10 cellular contexts compared by ENCODE assay signal in genomic region chr1:45001011-45001481, GRCh38. TPM values are rescaled to one million over a fixed set of nuclear protein-coding genes. Genes with fewer than 3 reads are reported as not detected.
DNase-seq lines count a peak whose midpoint lies in the region; ATAC-seq and TF ChIP-seq lines count a peak whose summit lies in the region.
"Had no signal": no experiment of that assay in that cellular context is flagged by ENCODE, and none has a peak within 500 bp of the region (broad histone marks: within the 10 kb centered on the region; RNA-seq: fewer than 3 reads in every experiment).

No MANE protein-coding gene starts in this region.

- H3K27me3 ChIP-seq in GM23338 (ENCODE audit: insufficient read depth) (no peaks in the 10 kb centered on the region), esophagus muscularis mucosa (no peaks in the 10 kb centered on the region)

- H3K9me3 Mint-ChIP-seq in GM23338: no peaks in the 10 kb centered on the region

- intact Hi-C loops in esophagus muscularis mucosa (cut with DNase I): no loop called here

- H3K27ac ChIP-seq in GM23338 (ENCODE audit: low read depth): peak overlapping the region; percentile 78; the same call in 1 of the 2 replicates
- H3K27ac ChIP-seq in RWPE1: peak overlapping the region; percentile 25; the same call in 1 of the 2 replicates
- no peak overlapping the region for H3K27ac ChIP-seq in esophagus muscularis mucosa (replicated peaks in 1 of 4)
- H3K27ac ChIP-seq: GM23248 had no signal

- no peak overlapping the region for H2AFZ ChIP-seq in GM23338
- H2AFZ ChIP-seq: GM23248 had no signal

- 62% methylated on average over 4 of the region's 7 CpGs for WGBS in esophagus muscularis mucosa

- H3K4me1 ChIP-seq in GM23338 (ENCODE audit: insufficient read depth): peaks cover 6% of the 10 kb centered on the region; the same call in 1 of the 2 replicates
- H3K4me1 ChIP-seq in esophagus muscularis mucosa: peaks cover 0 to 3% (median 0%) of the 10 kb centered on the region in 4 donors

- H4K20me1 ChIP-seq in GM23338 (replicated peaks; ENCODE audit: insufficient read depth): no peaks in the 10 kb centered on the region; the same call in 1 of the 2 replicates

- POLR2A ChIA-PET in RWPE1 (lab: Yijun Ruan, JAX; ENCODE audit: low non-redundant PET): no interaction called here

- H3K36me3 ChIP-seq in GM23338 (ENCODE audit: insufficient read depth) (no peaks in the 10 kb centered on the region), esophagus muscularis mucosa (peaks cover 33 to 49% (median 42%) of the 10 kb centered on the region in 4 donors)

- H3K4me3 Mint-ChIP-seq in GM23338: no peak overlapping the region

- no peak for TF ChIP-seq POLR2A in esophagus muscularis mucosa (IDR thresholded peaks at IDR 0.05; ENCODE audit: low read depth)

- peak; percentile 71 for ATAC-seq in GM23338
- no peak for ATAC-seq in GM19452 (IDR thresholded peaks at IDR 0.05; ENCODE audit: unreplicated experiment)

- H3K27me3 Mint-ChIP-seq in GM23338 (ENCODE audit: insufficient read depth, low read depth, poor library complexity): no peaks in the 10 kb centered on the region

- H3K36me3 Mint-ChIP-seq in GM23338 (ENCODE audit: low read depth): peaks cover 12% of the 10 kb centered on the region

- no peaks in the 10 kb centered on the region for H3K9me3 ChIP-seq in esophagus muscularis mucosa

- CTCF ChIA-PET in RWPE1 (lab: Yijun Ruan, JAX): interaction anchor here (0.6 kb wide), 1 partner anchor 202 kb away, joined by 4 read pairs; no protein-coding TSS in a partner anchor

- H3K4me3 ChIP-seq in GM23338 (no peak overlapping the region), esophagus muscularis mucosa (no peak overlapping the region)
- H3K4me3 ChIP-seq: GM23248 had no signal

- H3F3A ChIP-seq in GM23338 (replicated peaks; ENCODE audit: low read depth): no peaks in the 10 kb centered on the region

- peaks cover 5% of the 10 kb centered on the region; the same call in 1 of the 3 replicates for H3K4me1 Mint-ChIP-seq in GM23338

- H3K9me2 ChIP-seq in GM23338 (ENCODE audit: insufficient read depth): no peaks in the 10 kb centered on the region

- DNase-seq in GM23338 (ENCODE audit: low spot score): peak; percentile 20
- no peak for DNase-seq in RWPE1 (ENCODE audit: low spot score)
- peak; percentile 92 for DNase-seq in esophagus muscularis mucosa (ENCODE audit: extremely low spot score)
- DNase-seq in pons (ENCODE audit: low spot score): peak; percentile 36
- DNase-seq in GOT3 (lab: John Stamatoyannopoulos, UW): no peak
- DNase-seq in stimulated activated naive CD4-positive, alpha-beta T cell (lab: John Stamatoyannopoulos, UW): no peak
- DNase-seq: GM23248, mammary epithelial cell, NCI-H524 had no signal

- TF ChIP-seq CTCF in GM23338 (conservative IDR thresholded peaks at IDR 0.05; ENCODE audit: low read depth in 2 of 2) (no peak), RWPE1 (conservative IDR thresholded peaks at IDR 0.05; ENCODE audit: low read depth) (no peak), esophagus muscularis mucosa (IDR thresholded peaks at IDR 0.05) (no peak)

- no peak overlapping the region for H3K4me2 ChIP-seq in GM23338

- no peak overlapping the region for H3K27ac Mint-ChIP-seq in GM23338

- no peak for TF ChIP-seq EP300 in esophagus muscularis mucosa (IDR thresholded peaks at IDR 0.05)

- no peaks in the 10 kb centered on the region for H3K79me2 ChIP-seq in GM23338 (replicated peaks; ENCODE audit: insufficient read depth)

TF ChIP-seq in GM23338, 12 proteins besides CTCF, POLR2A, EP300 and RAD21 (continues in another document):
- TF ChIP-seq ZNF114 (CRISPR knock-in tag; IDR thresholded peaks at IDR 0.05): no peak
- no peak for TF ChIP-seq CREB1 (CRISPR knock-in tag; IDR thresholded peaks at IDR 0.05; ENCODE audit: low read depth)
- TF ChIP-seq STAT1 (IDR thresholded peaks at IDR 0.05; ENCODE audit: unreplicated experiment): no peak
- no peak for TF ChIP-seq ZNF462 (CRISPR knock-in tag; IDR thresholded peaks at IDR 0.05)
- no peak for TF ChIP-seq NANOG (IDR thresholded peaks at IDR 0.05; ENCODE audit: borderline replicate concordance)
- TF ChIP-seq JUNB (IDR thresholded peaks at IDR 0.05; ENCODE audit: unreplicated experiment): no peak
- TF ChIP-seq EZH2phosphoT487 (IDR thresholded peaks at IDR 0.05; ENCODE audit: unreplicated experiment): no peak
- TF ChIP-seq, protein P1, sequence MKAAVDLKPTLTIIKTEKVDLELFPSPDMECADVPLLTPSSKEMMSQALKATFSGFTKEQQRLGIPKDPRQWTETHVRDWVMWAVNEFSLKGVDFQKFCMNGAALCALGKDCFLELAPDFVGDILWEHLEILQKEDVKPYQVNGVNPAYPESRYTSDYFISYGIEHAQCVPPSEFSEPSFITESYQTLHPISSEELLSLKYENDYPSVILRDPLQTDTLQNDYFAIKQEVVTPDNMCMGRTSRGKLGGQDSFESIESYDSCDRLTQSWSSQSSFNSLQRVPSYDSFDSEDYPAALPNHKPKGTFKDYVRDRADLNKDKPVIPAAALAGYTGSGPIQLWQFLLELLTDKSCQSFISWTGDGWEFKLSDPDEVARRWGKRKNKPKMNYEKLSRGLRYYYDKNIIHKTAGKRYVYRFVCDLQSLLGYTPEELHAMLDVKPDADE (IDR thresholded peaks at IDR 0.05): no peak
- no peak for TF ChIP-seq EZH2 (IDR thresholded peaks at IDR 0.05; ENCODE audit: low read depth, unreplicated experiment)

RNA-seq across cellular contexts. Expression of gene HECTD3, which starts 10.1 kb away (rescaled TPM):
- 31.0 and 31.4 TPM in 2 replicates for total RNA-seq in GM23338 (2014; rRNA removed; shearing (Covaris generic))
- polyA plus RNA-seq in GM23338 (2016; fragmentation: Nextera tagmentation; extraction: Ambion mirVana): 13.1 and 16.6 TPM in 2 replicates
- total RNA-seq in esophagus muscularis mucosa: 10 to 100 TPM; 28.0 to 51.7 (median 35.8) TPM

RNA-seq across cellular contexts. Expression of gene UROD, which starts 11.0 kb away (rescaled TPM):
- total RNA-seq in GM23338 (2014; rRNA removed; shearing (Covaris generic)): 82.4 and 90.9 TPM in 2 replicates
- 106 and 108 TPM in 2 replicates for polyA plus RNA-seq in GM23338 (2016; fragmentation: Nextera tagmentation; extraction: Ambion mirVana)
- total RNA-seq in esophagus muscularis mucosa: 10 to 100 TPM; 84.3 to 90.2 (median 89.3) TPM

RNA-seq across cellular contexts. Expression of gene EIF2B3, which starts 14.7 kb away (rescaled TPM):
- total RNA-seq in GM23338 (2014; rRNA removed; shearing (Covaris generic)): 30.3 and 36.4 TPM in 2 replicates
- polyA plus RNA-seq in GM23338 (2016; fragmentation: Nextera tagmentation; extraction: Ambion mirVana): 28.6 and 31.9 TPM in 2 replicates
- total RNA-seq in esophagus muscularis mucosa: 10 to 100 TPM; 23.4 to 27.4 (median 26.0) TPM

Comparison
In these comparisons a context has a peak if more than half of its experiments do, and no peak if none do; other contexts are left out.
1. DNase-seq: peak in GM23338 (single experiment), esophagus muscularis mucosa (single experiment) and pons (single experiment); none in RWPE1 (single experiment), GOT3 (single experiment) and stimulated activated naive CD4-positive, alpha-beta T cell (0 of 6).
2. H3K27ac ChIP-seq: peak in GM23338 (single experiment) and RWPE1 (single experiment); none in esophagus muscularis mucosa (0 of 4).